ENCODE assay signal across 4 cellular contexts in genomic region chr1:37244083-37244480, GRCh38.
"Had no signal": no experiment of that assay in that cellular context is flagged by ENCODE, and none has a peak within 500 bp of the region (broad histone marks: within the 10 kb centered on the region; RNA-seq: fewer than 3 reads in every experiment).

No MANE protein-coding gene starts in this region.

- DNase-seq: IMR-90 had no signal

- H3K4me1 ChIP-seq: HAP-1 had no signal

- H3K4me3 ChIP-seq: GM23338, HAP-1, K562 had no signal

- H3K9me3 ChIP-seq: HAP-1 had no signal

- H3K9me3 Mint-ChIP-seq: GM23338 had no signal

- H2AFZ ChIP-seq: GM23338 had no signal

- H3K4me3 Mint-ChIP-seq: GM23338 had no signal

- H3K36me3 ChIP-seq: HAP-1 had no signal

- H3K27ac Mint-ChIP-seq: GM23338 had no signal

- ATAC-seq: K562 had no signal
